ENCODE assay signal across 1 cellular context in genomic region chr21:43343095-43343991, GRCh38.
TF ChIP-seq lines count a peak whose summit lies in the region.

No MANE protein-coding gene starts in this region.

TF ChIP-seq in HepG2, 621 proteins besides CTCF, POLR2A, EP300 and RAD21 (continued from another document and continues in another):
- TF ChIP-seq PAXIP1 (CRISPR knock-in tag; conservative IDR thresholded peaks at IDR 0.05) (peak; percentile 53), EHMT2 (IDR thresholded peaks at IDR 0.05; ENCODE audit: borderline replicate concordance, low read depth, low read length) (no peak), STAT5B (CRISPR knock-in tag; IDR thresholded peaks at IDR 0.05) (no peak), TMF1 (CRISPR knock-in tag; IDR thresholded peaks at IDR 0.05; ENCODE audit: low read depth) (no peak), ZBTB37 (CRISPR knock-in tag; IDR thresholded peaks at IDR 0.05) (no peak), LCORL (IDR thresholded peaks at IDR 0.05) (no peak), LCORL (CRISPR knock-in tag; IDR thresholded peaks at IDR 0.05) (peak; percentile 81; the same call in 1 of the 2 replicates), PHF20 (CRISPR knock-in tag; IDR thresholded peaks at IDR 0.05) (no peak), SMC3 (IDR thresholded peaks at IDR 0.05; ENCODE audit: low read length) (no peak), ZNF776 (CRISPR knock-in tag; IDR thresholded peaks at IDR 0.05) (no peak), MIER3 (CRISPR knock-in tag; IDR thresholded peaks at IDR 0.05; ENCODE audit: borderline replicate concordance) (no peak), ZNF589 (CRISPR knock-in tag; conservative IDR thresholded peaks at IDR 0.05) (no peak), SETDB1 (CRISPR knock-in tag; IDR thresholded peaks at IDR 0.05; ENCODE audit: borderline replicate concordance) (no peak), ZNF768 (CRISPR knock-in tag; IDR thresholded peaks at IDR 0.05) (peak; percentile 79; the same call in 1 of the 2 replicates), ATM (IDR thresholded peaks at IDR 0.05; ENCODE audit: borderline replicate concordance) (no peak), CCDC6 (CRISPR knock-in tag; IDR thresholded peaks at IDR 0.05) (no peak), ETV5 (CRISPR knock-in tag; IDR thresholded peaks at IDR 0.05; ENCODE audit: borderline replicate concordance) (peak; percentile 44; the same call in 1 of the 2 replicates), DMAP1 (CRISPR knock-in tag; IDR thresholded peaks at IDR 0.05) (0 out of 2 replicates have a peak, but pooled peaks have one; percentile 33), TFE3 (CRISPR knock-in tag; IDR thresholded peaks at IDR 0.05) (peak; percentile 77), PRPF4 (IDR thresholded peaks at IDR 0.05; ENCODE audit: low read depth, low read length, poor library complexity, severe bottlenecking) (no peak), PBX2 (CRISPR knock-in tag; IDR thresholded peaks at IDR 0.05) (no peak), PRDM4 (CRISPR knock-in tag; IDR thresholded peaks at IDR 0.05; ENCODE audit: borderline replicate concordance) (no peak), NCOA2 (CRISPR knock-in tag; IDR thresholded peaks at IDR 0.05) (peak; percentile 78), THAP7 (CRISPR knock-in tag; IDR thresholded peaks at IDR 0.05) (no peak), ZNF619 (CRISPR knock-in tag; IDR thresholded peaks at IDR 0.05) (0 out of 2 replicates have a peak, but pooled peaks have one; percentile 31), TFDP2 (CRISPR knock-in tag; IDR thresholded peaks at IDR 0.05) (peak; percentile 36; the same call in 1 of the 2 replicates), ATF7-NPFF (CRISPR knock-in tag; IDR thresholded peaks at IDR 0.05; ENCODE audit: low read depth) (0 out of 2 replicates have a peak, but pooled peaks have one; percentile 63), NR2F1 (CRISPR knock-in tag; IDR thresholded peaks at IDR 0.05) (peak in 1 of 2 experiments; percentile 18; a peak in 1 of 4 replicates), KDM5B (CRISPR knock-in tag; IDR thresholded peaks at IDR 0.05; ENCODE audit: borderline replicate concordance) (peak; percentile 50; the same call in 1 of the 2 replicates), POGZ (CRISPR knock-in tag; IDR thresholded peaks at IDR 0.05) (peak; percentile 43; the same call in 1 of the 2 replicates), ZNF790 (CRISPR knock-in tag; IDR thresholded peaks at IDR 0.05; ENCODE audit: borderline replicate concordance) (no peak), GATAD2A (CRISPR knock-in tag; IDR thresholded peaks at IDR 0.05) (peak; percentile 82), PHF21A (CRISPR knock-in tag; IDR thresholded peaks at IDR 0.05) (peak; percentile 99), HOMEZ (CRISPR knock-in tag; IDR thresholded peaks at IDR 0.05; ENCODE audit: low read depth) (no peak), ZNF83 (CRISPR knock-in tag; IDR thresholded peaks at IDR 0.05; ENCODE audit: borderline replicate concordance) (no peak), FOXP1 (IDR thresholded peaks at IDR 0.05) (no peak), FOXP1 (CRISPR knock-in tag; IDR thresholded peaks at IDR 0.05) (peak; percentile 44; the same call in 1 of the 2 replicates), YY1 (IDR thresholded peaks at IDR 0.05; ENCODE audit: insufficient read depth, insufficient replicate concordance, low read depth, low read length) (no peak), ZNF281 (CRISPR knock-in tag; IDR thresholded peaks at IDR 0.05; ENCODE audit: borderline replicate concordance) (peak; percentile 9; the same call in 1 of the 2 replicates), ZNF17 (CRISPR knock-in tag; IDR thresholded peaks at IDR 0.05) (no peak), ZNF556 (CRISPR knock-in tag; IDR thresholded peaks at IDR 0.05; ENCODE audit: borderline replicate concordance) (0 out of 2 replicates have a peak, but pooled peaks have one; percentile 46), KLF6 (CRISPR knock-in tag; IDR thresholded peaks at IDR 0.05) (no peak), ZNF253 (CRISPR knock-in tag; IDR thresholded peaks at IDR 0.05; ENCODE audit: borderline replicate concordance) (no peak), ZBTB39 (CRISPR knock-in tag; IDR thresholded peaks at IDR 0.05) (no peak), ZMAT3 (CRISPR knock-in tag; conservative IDR thresholded peaks at IDR 0.05) (no peak), CBX5 (CRISPR knock-in tag; IDR thresholded peaks at IDR 0.05; ENCODE audit: borderline replicate concordance) (peak; percentile 84; the same call in 1 of the 2 replicates)
